ENCODE assay signal across 1 cellular context in genomic region chr12:7102582-7102981, GRCh38.
TF ChIP-seq lines count a peak whose summit lies in the region.

No MANE protein-coding gene starts in this region.

TF ChIP-seq in GM23338, 12 proteins besides CTCF, POLR2A, EP300 and RAD21 (continued from another document):
- TF ChIP-seq, protein P1, sequence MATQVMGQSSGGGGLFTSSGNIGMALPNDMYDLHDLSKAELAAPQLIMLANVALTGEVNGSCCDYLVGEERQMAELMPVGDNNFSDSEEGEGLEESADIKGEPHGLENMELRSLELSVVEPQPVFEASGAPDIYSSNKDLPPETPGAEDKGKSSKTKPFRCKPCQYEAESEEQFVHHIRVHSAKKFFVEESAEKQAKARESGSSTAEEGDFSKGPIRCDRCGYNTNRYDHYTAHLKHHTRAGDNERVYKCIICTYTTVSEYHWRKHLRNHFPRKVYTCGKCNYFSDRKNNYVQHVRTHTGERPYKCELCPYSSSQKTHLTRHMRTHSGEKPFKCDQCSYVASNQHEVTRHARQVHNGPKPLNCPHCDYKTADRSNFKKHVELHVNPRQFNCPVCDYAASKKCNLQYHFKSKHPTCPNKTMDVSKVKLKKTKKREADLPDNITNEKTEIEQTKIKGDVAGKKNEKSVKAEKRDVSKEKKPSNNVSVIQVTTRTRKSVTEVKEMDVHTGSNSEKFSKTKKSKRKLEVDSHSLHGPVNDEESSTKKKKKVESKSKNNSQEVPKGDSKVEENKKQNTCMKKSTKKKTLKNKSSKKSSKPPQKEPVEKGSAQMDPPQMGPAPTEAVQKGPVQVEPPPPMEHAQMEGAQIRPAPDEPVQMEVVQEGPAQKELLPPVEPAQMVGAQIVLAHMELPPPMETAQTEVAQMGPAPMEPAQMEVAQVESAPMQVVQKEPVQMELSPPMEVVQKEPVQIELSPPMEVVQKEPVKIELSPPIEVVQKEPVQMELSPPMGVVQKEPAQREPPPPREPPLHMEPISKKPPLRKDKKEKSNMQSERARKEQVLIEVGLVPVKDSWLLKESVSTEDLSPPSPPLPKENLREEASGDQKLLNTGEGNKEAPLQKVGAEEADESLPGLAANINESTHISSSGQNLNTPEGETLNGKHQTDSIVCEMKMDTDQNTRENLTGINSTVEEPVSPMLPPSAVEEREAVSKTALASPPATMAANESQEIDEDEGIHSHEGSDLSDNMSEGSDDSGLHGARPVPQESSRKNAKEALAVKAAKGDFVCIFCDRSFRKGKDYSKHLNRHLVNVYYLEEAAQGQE (IDR thresholded peaks at IDR 0.05; ENCODE audit: unreplicated experiment) = no peak
- TF ChIP-seq ZNF114 (CRISPR knock-in tag; IDR thresholded peaks at IDR 0.05) (no peak), JUNB (IDR thresholded peaks at IDR 0.05; ENCODE audit: unreplicated experiment) (no peak), ZNF462 (CRISPR knock-in tag; IDR thresholded peaks at IDR 0.05) (no peak), NANOG (IDR thresholded peaks at IDR 0.05; ENCODE audit: borderline replicate concordance) (no peak), ZNF331 (CRISPR knock-in tag; IDR thresholded peaks at IDR 0.05; ENCODE audit: low read depth) (no peak), EZH2phosphoT487 (IDR thresholded peaks at IDR 0.05; ENCODE audit: unreplicated experiment) (no peak), CREB1 (CRISPR knock-in tag; IDR thresholded peaks at IDR 0.05; ENCODE audit: low read depth) (no peak), POLR2AphosphoS5 (IDR thresholded peaks at IDR 0.05; ENCODE audit: low read depth) (no peak)
